ENCODE assay signal across 11 cellular contexts in genomic region chr11:117064275-117064674, GRCh38. TPM values are rescaled to one million over a fixed set of nuclear protein-coding genes. Genes with fewer than 3 reads are reported as not detected.
A peak's percentile ranks its signal among the peaks of the same experiment; 100 is the strongest.
DNase-seq lines count a peak whose midpoint lies in the region; ATAC-seq, FAIRE-seq and TF ChIP-seq lines count a peak whose summit lies in the region.
"Had no signal": no experiment of that assay in that cellular context is flagged by ENCODE, and none has a peak within 500 bp of the region (broad histone marks: within the 10 kb centered on the region; RNA-seq: fewer than 3 reads in every experiment).

No MANE protein-coding gene starts in this region.

- peaks cover 10% of the 10 kb centered on the region for H3K4me1 ChIP-seq in mammary epithelial cell (ENCODE audit: insufficient read depth, low read length)

- no peak for FAIRE-seq in GM19239 (lab: Jason Lieb, UNC)

- H3K27ac Mint-ChIP-seq in natural killer cell treated with Interleukin-12 subunit alpha and Interleukin-12 subunit beta and Interleukin-15 and Interleukin-18, amount 100 ng/mL, for 72 hours = peak overlapping the region; percentile 82 to 96

- DNase-seq in GM03348 (ENCODE audit: low spot score) = peak; percentile 48
- DNase-seq in OCI-M1 (lab: John Stamatoyannopoulos, UW) = peak; percentile 51
- peak; percentile 51 for DNase-seq in mammary epithelial cell
- no peak for DNase-seq in natural killer cell treated with Interleukin-12 subunit alpha and Interleukin-12 subunit beta and Interleukin-15 and Interleukin-18, amount 100 ng/mL, for 72 hours (ENCODE audit: low spot score)
- no peak for DNase-seq in HT-29 (ENCODE audit: low spot score)
- DNase-seq in GM19239 (ENCODE audit: insufficient read length, low spot score) = no peak
- DNase-seq in GDM1 (lab: John Stamatoyannopoulos, UW) = no peak
- DNase-seq: DMS79, tibial artery had no signal

- H3K4me1 Mint-ChIP-seq in natural killer cell treated with Interleukin-12 subunit alpha and Interleukin-12 subunit beta and Interleukin-15 and Interleukin-18, amount 100 ng/mL, for 72 hours (ENCODE audit: low read depth in 2 of 2) = peaks cover 59 to 76% of the 10 kb centered on the region in 2 donors

- H3K9me3 ChIP-seq in mammary epithelial cell (replicated peaks; ENCODE audit: insufficient read depth, low read length) = no peaks in the 10 kb centered on the region
- H3K9me3 ChIP-seq: SJSA1, tibial artery had no signal

- in situ Hi-C loops in mammary epithelial cell (cut with MboI; ENCODE audit: low sequenced_read_pairs in 2 of 2) = no loop called here

- no peaks in the 10 kb centered on the region for H3K27me3 Mint-ChIP-seq in natural killer cell treated with Interleukin-12 subunit alpha and Interleukin-12 subunit beta and Interleukin-15 and Interleukin-18, amount 100 ng/mL, for 72 hours

- H3K4me3 ChIP-seq in mammary epithelial cell (replicated peaks in 1 of 3; ENCODE audit: insufficient read depth in 1 of 3, low read depth in 2 of 3, low read length in 3 of 3) = no peak overlapping the region
- H3K4me3 ChIP-seq: SJSA1, tibial artery had no signal

- BruUV-seq in mammary epithelial cell (replicated peaks; lab: Mats Ljungman, UMichigan) = no TSS peak

- WGBS in mammary epithelial cell (ENCODE audit: low coverage, missing lambda C conversion rate) = 100% methylated on average over 1 of the region's 1 CpG

- intact Hi-C loops in mammary epithelial cell (cut with micrococcal nuclease) = no loop called here

- H2AFZ ChIP-seq in mammary epithelial cell (ENCODE audit: low read depth, low read length) = no peak overlapping the region

- no peaks in the 10 kb centered on the region for H4K20me1 ChIP-seq in mammary epithelial cell (ENCODE audit: insufficient read depth, low read length)

- no peak overlapping the region for H3K9ac ChIP-seq in mammary epithelial cell (ENCODE audit: insufficient read depth, low read length)

- H3K4me3 Mint-ChIP-seq in natural killer cell treated with Interleukin-12 subunit alpha and Interleukin-12 subunit beta and Interleukin-15 and Interleukin-18, amount 100 ng/mL, for 72 hours = peak overlapping the region; percentile 72

- H3K36me3 Mint-ChIP-seq in natural killer cell treated with Interleukin-12 subunit alpha and Interleukin-12 subunit beta and Interleukin-15 and Interleukin-18, amount 100 ng/mL, for 72 hours = no peaks in the 10 kb centered on the region

- dilution Hi-C loops in mammary epithelial cell (cut with HindIII; ENCODE audit: low sequenced_read_pairs) = no loop called here

- H3K4me2 ChIP-seq in mammary epithelial cell (ENCODE audit: insufficient read depth, low read depth, low read length) = no peak overlapping the region

- CTCF ChIA-PET in mammary epithelial cell (lab: Charles Lee; ENCODE audit: low non-redundant PET) = no interaction called here

- no peak for TF ChIP-seq CTCF in mammary epithelial cell (conservative IDR thresholded peaks at IDR 0.05 in 1 of 2, IDR thresholded peaks at IDR 0.05 in 1 of 2; ENCODE audit: extremely low read depth in 1 of 2, insufficient read depth in 1 of 2, low read depth in 1 of 2, low read length in 2 of 2)

- H3K27ac ChIP-seq in mammary epithelial cell (ENCODE audit: insufficient read depth, low read depth, low read length) = no peak overlapping the region
- H3K27ac ChIP-seq: SJSA1, tibial artery had no signal

- no peaks in the 10 kb centered on the region for H3K36me3 ChIP-seq in mammary epithelial cell (ENCODE audit: insufficient read depth, low read length)
- H3K36me3 ChIP-seq: SJSA1, tibial artery had no signal

- no peaks in the 10 kb centered on the region for H3K9me3 Mint-ChIP-seq in natural killer cell treated with Interleukin-12 subunit alpha and Interleukin-12 subunit beta and Interleukin-15 and Interleukin-18, amount 100 ng/mL, for 72 hours

- no peaks in the 10 kb centered on the region for H3K27me3 ChIP-seq in mammary epithelial cell (ENCODE audit: insufficient read depth, low read length)
- H3K27me3 ChIP-seq: SJSA1, tibial artery had no signal

- no peak for ATAC-seq in natural killer cell treated with Interleukin-12 subunit alpha and Interleukin-12 subunit beta and Interleukin-15 and Interleukin-18, amount 100 ng/mL, for 72 hours
- no peak for ATAC-seq in HG03159 (IDR thresholded peaks at IDR 0.05; ENCODE audit: unreplicated experiment)

- peaks cover 82% of the 10 kb centered on the region for H3K79me2 ChIP-seq in mammary epithelial cell (ENCODE audit: insufficient read depth, low read length)

RNA-seq across cellular contexts. Expression of gene SIK3, which starts 34.0 kb away (rescaled TPM):
- 10 to 100 TPM; 22.8 to 36.5 TPM for total RNA-seq in mammary epithelial cell
- 6.1 TPM for polyA plus RNA-seq in mammary epithelial cell
- polyA minus RNA-seq in mammary epithelial cell = 49.1 TPM
- total RNA-seq in natural killer cell treated with Interleukin-12 subunit alpha and Interleukin-12 subunit beta and Interleukin-15 and Interleukin-18, amount 100 ng/mL, for 72 hours = 100 to 1,000 TPM in 1 of 2 donors, 10 to 100 TPM in 1; 88.7 to 111 TPM
- 8.6 and 10.0 TPM in 2 replicates for total RNA-seq in HT-29 (2014; rRNA removed; shearing (Covaris generic))

Comparison
In these comparisons a context has a peak if more than half of its experiments do, and no peak if none do; other contexts are left out.
1. DNase-seq: peak in GM03348 (single experiment), OCI-M1 (single experiment) and mammary epithelial cell (single experiment); none in natural killer cell treated with Interleukin-12 subunit alpha and Interleukin-12 subunit beta and Interleukin-15 and Interleukin-18, amount 100 ng/mL, for 72 hours (single experiment), HT-29 (single experiment), GM19239 (single experiment) and GDM1 (single experiment).